Comparison of ENCODE assay signal across 20 cellular contexts in genomic region chr7:2445047-2445446, GRCh38. TPM values are rescaled to one million over a fixed set of nuclear protein-coding genes. Genes with fewer than 3 reads are reported as not detected.
A peak's percentile ranks its signal among the peaks of the same experiment; 100 is the strongest.
DNase-seq lines count a peak whose midpoint lies in the region; ATAC-seq and TF ChIP-seq lines count a peak whose summit lies in the region.
"Had no signal": no experiment of that assay in that cellular context is flagged by ENCODE, and none has a peak within 500 bp of the region (broad histone marks: within the 10 kb centered on the region; RNA-seq: fewer than 3 reads in every experiment).

No MANE protein-coding gene starts in this region.

- H3K36me3 Mint-ChIP-seq in activated naive CD4-positive, alpha-beta T cell treated with anti-CD3 and anti-CD28 coated beads, Interleukin-2, amount 10 ng/mL, durations not matched to agents 7 days and 5 days = no peaks in the 10 kb centered on the region
- H3K36me3 Mint-ChIP-seq in activated naive CD4-positive, alpha-beta T cell treated with anti-CD3 and anti-CD28 coated beads, Interleukin-2, amount 50 U/mL, for 72 hours = no peaks in the 10 kb centered on the region

- H3K4me3 Mint-ChIP-seq in activated naive CD4-positive, alpha-beta T cell treated with anti-CD3 and anti-CD28 coated beads, Interleukin-2, amount 10 ng/mL, durations not matched to agents 7 days and 5 days = no peak overlapping the region
- H3K4me3 Mint-ChIP-seq: activated B cell treated with CpG ODN at 0.5 μM for 24 hours had no signal

- peak overlapping the region; percentile 28 for H3K27ac Mint-ChIP-seq in activated naive CD4-positive, alpha-beta T cell treated with anti-CD3 and anti-CD28 coated beads, Interleukin-2, amount 10 ng/mL, durations not matched to agents 7 days and 5 days
- H3K27ac Mint-ChIP-seq in activated naive CD4-positive, alpha-beta T cell treated with anti-CD3 and anti-CD28 coated beads, Interleukin-2, amount 50 U/mL, for 72 hours = no peak overlapping the region
- H3K27ac Mint-ChIP-seq: activated B cell treated with CpG ODN at 0.5 μM for 24 hours had no signal

- H3K27me3 Mint-ChIP-seq in activated naive CD4-positive, alpha-beta T cell treated with anti-CD3 and anti-CD28 coated beads, Interleukin-2, amount 10 ng/mL, durations not matched to agents 7 days and 5 days = peaks cover under 1% of the 10 kb centered on the region
- H3K27me3 Mint-ChIP-seq: activated B cell treated with CpG ODN at 0.5 μM for 24 hours had no signal

- 89% methylated on average over 10 of the region's 10 CpGs for WGBS in hepatocyte (ENCODE audit: low lambda C conversion rate, missing lambda C conversion rate)

- peaks cover 4% of the 10 kb centered on the region for H3K27me3 ChIP-seq in osteoblast (ENCODE audit: insufficient read depth, low read length)
- H3K27me3 ChIP-seq in uterus = no peaks in the 10 kb centered on the region
- H3K27me3 ChIP-seq in hepatocyte = no peaks in the 10 kb centered on the region

- no peak for DNase-seq in activated naive CD4-positive, alpha-beta T cell treated with anti-CD3 and anti-CD28 coated beads, Interleukin-2, amount 10 ng/mL, durations not matched to agents 7 days and 5 days
- DNase-seq in activated naive CD4-positive, alpha-beta T cell treated with anti-CD3 and anti-CD28 coated beads, Interleukin-2, amount 50 U/mL, for 72 hours (ENCODE audit: low spot score in 2 of 2) = no peak
- DNase-seq in fibroblast of villous mesenchyme (ENCODE audit: low read depth) (peak; percentile 7), osteoblast (ENCODE audit: insufficient read length, low spot score, missing footprints) (peak; percentile 89), uterus (no peak), DMS114 treated with DMSO at 0.1 percent for 48 hours (lab: John Stamatoyannopoulos, UW; ENCODE audit: unreplicated experiment) (no peak), activated T-cell treated with anti-CD3 and anti-CD28 coated beads for 4 hours (no peak), hepatocyte (ENCODE audit: low spot score) (no peak)
- DNase-seq: activated B cell treated with CpG ODN at 0.5 μM for 24 hours, DMS79 treated with DMSO at 0.1 percent for 48 hours, Karpas-422, NCI-H1436 treated with DMSO at 0.1 percent for 48 hours, NCI-H2227 treated with DMSO at 0.1 percent for 48 hours, RPMI8226, T-helper 1 cell had no signal

- H2AFZ ChIP-seq in osteoblast (ENCODE audit: low read length) (no peak overlapping the region), hepatocyte (no peak overlapping the region)
- H2AFZ ChIP-seq: parathyroid adenoma had no signal

- CTCF ChIA-PET in activated naive CD4-positive, alpha-beta T cell treated with anti-CD3 and anti-CD28 coated beads, Interleukin-2, amount 10 ng/mL, durations not matched to agents 7 days and 5 days (lab: Charles Lee) = interaction anchor here (1.0 kb wide), 1 partner anchor 13 kb away, joined by 4 read pairs; no protein-coding TSS in a partner anchor

- H3K4me1 Mint-ChIP-seq in activated naive CD4-positive, alpha-beta T cell treated with anti-CD3 and anti-CD28 coated beads, Interleukin-2, amount 10 ng/mL, durations not matched to agents 7 days and 5 days = no peaks in the 10 kb centered on the region
- H3K4me1 Mint-ChIP-seq: activated B cell treated with CpG ODN at 0.5 μM for 24 hours had no signal

- H3K4me3 ChIP-seq in fibroblast of villous mesenchyme (ENCODE audit: low read depth, low read length) (no peak overlapping the region), osteoblast (ENCODE audit: insufficient read depth, low read length) (no peak overlapping the region), uterus (no peak overlapping the region), hepatocyte (no peak overlapping the region)

- H3K9me3 Mint-ChIP-seq in activated naive CD4-positive, alpha-beta T cell treated with anti-CD3 and anti-CD28 coated beads, Interleukin-2, amount 10 ng/mL, durations not matched to agents 7 days and 5 days = no peaks in the 10 kb centered on the region
- no peaks in the 10 kb centered on the region for H3K9me3 Mint-ChIP-seq in activated naive CD4-positive, alpha-beta T cell treated with anti-CD3 and anti-CD28 coated beads, Interleukin-2, amount 50 U/mL, for 72 hours
- H3K9me3 Mint-ChIP-seq: activated B cell treated with CpG ODN at 0.5 μM for 24 hours had no signal

- H3K79me2 ChIP-seq in osteoblast (ENCODE audit: insufficient read depth, low read length) (no peaks in the 10 kb centered on the region), hepatocyte (no peaks in the 10 kb centered on the region)
- H3K79me2 ChIP-seq: parathyroid adenoma had no signal

- H4K20me1 ChIP-seq in osteoblast (ENCODE audit: insufficient read depth, low read length) = no peaks in the 10 kb centered on the region
- no peaks in the 10 kb centered on the region for H4K20me1 ChIP-seq in hepatocyte (ENCODE audit: insufficient read depth, poor library complexity, severe bottlenecking)

- H3K27ac ChIP-seq in osteoblast (ENCODE audit: low read depth, low read length) (peak overlapping the region; percentile 59), uterus (peak overlapping the region; percentile 60 to 78), hepatocyte (no peak overlapping the region)
- H3K27ac ChIP-seq: 22Rv1, parathyroid adenoma had no signal

- H3K36me3 ChIP-seq in osteoblast (ENCODE audit: insufficient read depth, low read length) (no peaks in the 10 kb centered on the region), uterus (no peaks in the 10 kb centered on the region), hepatocyte (replicated peaks; ENCODE audit: insufficient read depth, low read depth) (no peaks in the 10 kb centered on the region)

- no peak for TF ChIP-seq CTCF in fibroblast of villous mesenchyme (IDR thresholded peaks at IDR 0.05; ENCODE audit: insufficient read depth, low read depth, low read length)
- peak; percentile 13 for TF ChIP-seq CTCF in osteoblast (IDR thresholded peaks at IDR 0.05; ENCODE audit: extremely low read depth, low read depth, low read length)
- no peak for TF ChIP-seq CTCF in uterus (IDR thresholded peaks at IDR 0.05)
- TF ChIP-seq CTCF in hepatocyte (IDR thresholded peaks at IDR 0.05; ENCODE audit: poor library complexity) = no peak

- intact Hi-C loops in uterus (cut with DNase I; ENCODE audit: low total_unique reads) = no loop called here

- TF ChIP-seq POLR2A in uterus (IDR thresholded peaks at IDR 0.05) = no peak

- peaks cover 12% of the 10 kb centered on the region for H3K4me1 ChIP-seq in osteoblast (ENCODE audit: insufficient read depth, low read length)
- peaks cover 0 to 8% of the 10 kb centered on the region in 2 donors for H3K4me1 ChIP-seq in uterus
- H3K4me1 ChIP-seq in hepatocyte (ENCODE audit: insufficient read depth) = peaks cover 11% of the 10 kb centered on the region
- H3K4me1 ChIP-seq: parathyroid adenoma had no signal

- H3K9me2 ChIP-seq in hepatocyte (replicated peaks; ENCODE audit: insufficient read depth) = no peaks in the 10 kb centered on the region

- no peak overlapping the region for H3K4me2 ChIP-seq in osteoblast (ENCODE audit: insufficient read depth, low read length)
- no peak overlapping the region for H3K4me2 ChIP-seq in hepatocyte

- ATAC-seq in activated naive CD4-positive, alpha-beta T cell treated with anti-CD3 and anti-CD28 coated beads, Interleukin-2, amount 50 U/mL, for 72 hours = no peak

- H3K9me3 ChIP-seq in osteoblast (ENCODE audit: low read depth, low read length) (no peaks in the 10 kb centered on the region), uterus (no peaks in the 10 kb centered on the region), hepatocyte (ENCODE audit: low read depth) (no peaks in the 10 kb centered on the region)

RNA-seq across cellular contexts. Expression of gene GRIFIN, which starts 31.2 kb away (rescaled TPM):
- total RNA-seq in activated naive CD4-positive, alpha-beta T cell treated with anti-CD3 and anti-CD28 coated beads, Interleukin-2, amount 50 U/mL, for 72 hours = not detected
- total RNA-seq in fibroblast of villous mesenchyme (not detected in 2 replicates), osteoblast (not detected in 2 replicates), uterus (not detected), hepatocyte (not detected in 2 replicates)
- polyA plus RNA-seq in hepatocyte = not detected in 2 replicates
- total RNA-seq: activated B cell treated with CpG ODN at 0.5 μM for 24 hours, bronchial epithelial cell, kidney epithelial cell, subcutaneous adipose tissue had no signal

RNA-seq across cellular contexts. Expression of gene CHST12, which starts 41.6 kb away (rescaled TPM):
- total RNA-seq in activated naive CD4-positive, alpha-beta T cell treated with anti-CD3 and anti-CD28 coated beads, Interleukin-2, amount 50 U/mL, for 72 hours = 1 to 10 TPM; 1.3 to 2.6 TPM
- total RNA-seq in fibroblast of villous mesenchyme (2.6 and 3.5 TPM in 2 replicates), osteoblast (3.8 and 4.0 TPM in 2 replicates), uterus (10 to 100 TPM in 1 of 4 donors, 1 to 10 TPM in 3; 5.6 to 30.5 (median 8.3) TPM), hepatocyte (7.2 and 8.4 TPM in 2 replicates)
- 21.5 and 23.2 TPM in 2 replicates for polyA plus RNA-seq in hepatocyte

Comparison
In these comparisons a context has a peak if more than half of its experiments do, and no peak if none do; other contexts are left out.
1. DNase-seq: peak in fibroblast of villous mesenchyme (single experiment) and osteoblast (single experiment); none in activated naive CD4-positive, alpha-beta T cell treated with anti-CD3 and anti-CD28 coated beads, Interleukin-2, amount 10 ng/mL, durations not matched to agents 7 days and 5 days (single experiment), activated naive CD4-positive, alpha-beta T cell treated with anti-CD3 and anti-CD28 coated beads, Interleukin-2, amount 50 U/mL, for 72 hours (0 of 2), uterus (0 of 2), DMS114 treated with DMSO at 0.1 percent for 48 hours (single experiment), activated T-cell treated with anti-CD3 and anti-CD28 coated beads for 4 hours (single experiment) and hepatocyte (single experiment).